13 cellular contexts compared by ENCODE assay signal in genomic region chr7:77765906-77766800, GRCh38. TPM values are rescaled to one million over a fixed set of nuclear protein-coding genes. Genes with fewer than 3 reads are reported as not detected.
DNase-seq lines count a peak whose midpoint lies in the region; ATAC-seq, FAIRE-seq and TF ChIP-seq lines count a peak whose summit lies in the region.
"Had no signal": no experiment of that assay in that cellular context is flagged by ENCODE, and none has a peak within 500 bp of the region (broad histone marks: within the 10 kb centered on the region; RNA-seq: fewer than 3 reads in every experiment).

No MANE protein-coding gene starts in this region.

- intact Hi-C loops in pancreas (cut with DNase I) (no loop called here), posterior vena cava (cut with DNase I) (no loop called here)

- CTCF ChIA-PET in RWPE1 (lab: Yijun Ruan, JAX): interaction anchor here (0.6 to 1.0 kb wide), 2 partner anchors 10 to 22 kb away, joined by 3 to 6 read pairs; no protein-coding TSS in a partner anchor

- DNase-seq in EL (peak; percentile 40), RWPE1 (ENCODE audit: low spot score) (peak; percentile 5), fibroblast of the aortic adventitia (ENCODE audit: low read depth) (peak; percentile 85), pancreas (no peak), NCI-H2107 treated with DMSO at 0.1 percent for 48 hours (lab: John Stamatoyannopoulos, UW; ENCODE audit: unreplicated experiment) (no peak), posterior vena cava (ENCODE audit: low spot score) (no peak), NCI-H128 (lab: John Stamatoyannopoulos, UW; ENCODE audit: unreplicated experiment) (no peak)
- DNase-seq in stimulated activated CD4-positive, alpha-beta T cell treated with anti-CD3 and anti-CD28 coated beads, Interleukin-15, amount 100 ng/mL, for 24 hours: no peak
- DNase-seq: activated CD4-positive, alpha-beta T cell treated with anti-CD3 and anti-CD28 coated beads for 36 hours; activated naive CD4-positive, alpha-beta T cell treated with anti-CD3 and anti-CD28 coated beads for 36 hours; NCI-H524; stimulated activated CD8-positive, alpha-beta memory T cell treated with anti-CD3 and anti-CD28 coated beads, Interleukin-4, amount 100 ng/mL, for 48 hours had no signal

- no peak for FAIRE-seq in pancreas (lab: Jason Lieb, UNC)

- peak in 3 of 4 donors; percentile 72 to 88 (median 73) for ATAC-seq in pancreas
- ATAC-seq: activated CD4-positive, alpha-beta T cell treated with anti-CD3 and anti-CD28 coated beads for 36 hours had no signal

- H3K27me3 ChIP-seq in pancreas: no peaks in the 10 kb centered on the region

- peaks cover 8 to 25% (median 18%) of the 10 kb centered on the region in 3 donors for H3K4me1 ChIP-seq in pancreas

- TF ChIP-seq CTCF in RWPE1 (conservative IDR thresholded peaks at IDR 0.05; ENCODE audit: low read depth) (no peak), fibroblast of the aortic adventitia (IDR thresholded peaks at IDR 0.05; ENCODE audit: insufficient read depth, low read length) (no peak), pancreas (IDR thresholded peaks at IDR 0.05) (no peak)

- peaks cover 0 to 3% (median 0%) of the 10 kb centered on the region in 3 donors for H3K36me3 ChIP-seq in pancreas

- POLR2A ChIA-PET in RWPE1 (lab: Yijun Ruan, JAX; ENCODE audit: low non-redundant PET): no interaction called here

- 79 to 81% methylated on average over 4 of the region's 4 CpGs for WGBS in pancreas, 2 donors

- H3K9me3 ChIP-seq in pancreas: no peaks in the 10 kb centered on the region

- peak overlapping the region; percentile 66 for H3K27ac ChIP-seq in RWPE1
- H3K27ac ChIP-seq in pancreas: peak overlapping the region in 2 of 4 donors; percentile 28 to 36

- H3K4me3 ChIP-seq in fibroblast of the aortic adventitia (ENCODE audit: low read depth, low read length) (no peak overlapping the region), pancreas (no peak overlapping the region)
- H3K4me3 ChIP-seq: smooth muscle cell had no signal

RNA-seq across cellular contexts. Expression of gene TMEM60, which starts 32.1 kb away (rescaled TPM):
- total RNA-seq in fibroblast of the aortic adventitia (ENCODE audit: low replicate concordance) (11.0 and 29.6 TPM in 2 replicates), pancreas (1 to 10 TPM; 6.2 to 8.6 (median 7.2) TPM), posterior vena cava (10 to 100 TPM in 1 of 2 donors, 1 to 10 TPM in 1; 9.7 to 11.1 TPM)
- polyA plus RNA-seq in pancreas: 10 to 100 TPM; 11.6 to 22.0 TPM

RNA-seq across cellular contexts. Expression of gene PHTF2, which starts 32.4 kb away (rescaled TPM):
- 17.4 and 47.5 TPM in 2 replicates for total RNA-seq in fibroblast of the aortic adventitia (ENCODE audit: low replicate concordance)
- 1 to 10 TPM; 3.3 to 7.3 (median 5.1) TPM for total RNA-seq in pancreas
- polyA plus RNA-seq in pancreas: 1 to 10 TPM; 4.1 to 8.8 TPM
- 10 to 100 TPM; 19.1 to 41.3 TPM for total RNA-seq in posterior vena cava

Comparison
In these comparisons a context has a peak if more than half of its experiments do, and no peak if none do; other contexts are left out.
1. DNase-seq: peak in EL (single experiment), RWPE1 (single experiment) and fibroblast of the aortic adventitia (single experiment); none in pancreas (0 of 6), NCI-H2107 treated with DMSO at 0.1 percent for 48 hours (single experiment), posterior vena cava (single experiment), NCI-H128 (single experiment) and stimulated activated CD4-positive, alpha-beta T cell treated with anti-CD3 and anti-CD28 coated beads, Interleukin-15, amount 100 ng/mL, for 24 hours (single experiment).